ENCODE assay signal across 22 cellular contexts in the genomic region with DNA sequence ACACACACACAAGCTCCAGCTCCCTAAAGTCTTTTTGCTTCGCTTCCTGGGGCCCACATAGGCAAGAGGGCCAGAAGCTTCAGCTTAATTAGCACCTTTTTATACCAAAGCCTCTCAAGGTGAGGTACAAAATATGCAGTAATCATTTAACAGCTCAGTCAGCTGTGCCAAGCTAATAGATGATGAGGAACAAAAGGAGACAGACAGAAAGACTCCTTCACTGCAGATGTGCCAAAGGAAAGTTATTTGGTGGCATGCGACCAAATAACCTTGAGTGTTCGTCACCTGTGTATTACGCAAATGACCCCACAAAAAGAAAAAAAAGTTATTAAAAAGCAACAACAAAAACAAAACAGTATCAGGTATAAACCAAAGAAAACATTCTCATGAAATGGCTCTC.
"Had no signal": no experiment of that assay in that cellular context is flagged by ENCODE, and none has a peak within 500 bp of the region (broad histone marks: within the 10 kb centered on the region; RNA-seq: fewer than 3 reads in every experiment).

No MANE protein-coding gene starts in this region.

- H3K36me3 Mint-ChIP-seq: activated naive CD8-positive, alpha-beta T cell had no signal

- DNase-seq: activated B cell treated with CpG ODN at 0.5 μM for 24 hours; activated CD4-positive, alpha-beta T cell treated with anti-CD3 and anti-CD28 coated beads for 48 hours; activated CD8-positive, alpha-beta T cell treated with anti-CD3 and anti-CD28 coated beads for 36 hours; activated effector memory CD4-positive, alpha-beta T cell treated with anti-CD3 and anti-CD28 coated beads, Interleukin-2, amount 50 U/mL, for 16 hours; activated T-cell treated with anti-CD3 and anti-CD28 coated beads, Interleukin-2, amount 50 U/mL, for 4 hours; amniotic stem cell; brain microvascular endothelial cell; cerebellar nuclear complex; effector memory CD4-positive, alpha-beta T cell; erythroblast; hippocampal formation; kidney; nucleus accumbens; posterior cingulate gyrus; small intestine; stimulated activated CD4-positive, alpha-beta T cell treated with anti-CD3 and anti-CD28 coated beads, Interleukin-4, amount 100 ng/mL, for 24 hours; stimulated activated naive CD4-positive, alpha-beta T cell; T-helper 17 cell; tibial artery had no signal

- H3K27ac ChIP-seq: brain microvascular endothelial cell, tibial artery had no signal

- H3K4me1 ChIP-seq: tibial artery had no signal

- H3K4me3 ChIP-seq: tibial artery had no signal

- H3K9me3 ChIP-seq: tibial artery had no signal

- ATAC-seq: activated CD8-positive, alpha-beta T cell treated with anti-CD3 and anti-CD28 coated beads for 36 hours; activated T-cell treated with anti-CD3 and anti-CD28 coated beads, Interleukin-2, amount 50 U/mL, for 4 hours; right cardiac atrium; T-helper 17 cell had no signal

- H3K36me3 ChIP-seq: brain microvascular endothelial cell, tibial artery had no signal

- H3K27ac Mint-ChIP-seq: activated B cell treated with CpG ODN at 0.5 μM for 24 hours; activated CD8-positive, alpha-beta T cell treated with anti-CD3 and anti-CD28 coated beads for 36 hours; activated naive CD8-positive, alpha-beta T cell; T-helper 17 cell had no signal

- H3K27me3 ChIP-seq: brain microvascular endothelial cell had no signal

- FAIRE-seq: kidney, small intestine, urothelium cell line had no signal
